Comparison of ENCODE assay signal across 8 cellular contexts in genomic region chr6:113857565-113858066, GRCh38. TPM values are rescaled to one million over a fixed set of nuclear protein-coding genes. Genes with fewer than 3 reads are reported as not detected.
DNase-seq lines count a peak whose midpoint lies in the region; ATAC-seq and TF ChIP-seq lines count a peak whose summit lies in the region.

No MANE protein-coding gene starts in this region.

- no peak for ATAC-seq in HG02970 (IDR thresholded peaks at IDR 0.05; ENCODE audit: low FRiP score, unreplicated experiment)

- peaks cover 44% of the 10 kb centered on the region for H3K27me3 ChIP-seq in CD8-positive, alpha-beta memory T cell (ENCODE audit: insufficient read depth, low read length, poor library complexity, severe bottlenecking)
- H3K27me3 ChIP-seq in breast epithelium = no peaks in the 10 kb centered on the region
- no peaks in the 10 kb centered on the region for H3K27me3 ChIP-seq in tibial nerve

- H3K27ac Mint-ChIP-seq in CD8-positive, alpha-beta memory T cell = peak overlapping the region in 2 of 8 donors; percentile 41 to 66

- no peaks in the 10 kb centered on the region for H3K36me3 ChIP-seq in CD8-positive, alpha-beta memory T cell (ENCODE audit: insufficient read depth, low read length)
- H3K36me3 ChIP-seq in breast epithelium (no peaks in the 10 kb centered on the region), tibial nerve (no peaks in the 10 kb centered on the region)

- peaks cover 41% of the 10 kb centered on the region in 2 donors for H3K27me3 Mint-ChIP-seq in CD8-positive, alpha-beta memory T cell

- intact Hi-C loops in breast epithelium (cut with DNase I; ENCODE audit: low total_unique reads) = no loop called here

- WGBS in tibial nerve, 2 donors = 0% methylated on average over 25 of the region's 25 CpGs

- peak overlapping the region in 1 of 7 donors; percentile 76 for H3K4me3 Mint-ChIP-seq in CD8-positive, alpha-beta memory T cell

- peaks cover 4 to 16% (median 12%) of the 10 kb centered on the region in 5 donors for H3K9me3 Mint-ChIP-seq in CD8-positive, alpha-beta memory T cell

- CTCF ChIA-PET in CD8-positive, alpha-beta memory T cell (lab: Charles Lee) = no interaction called here

- TF ChIP-seq EP300 in tibial nerve (IDR thresholded peaks at IDR 0.05) = no peak

- H3K27ac ChIP-seq in CD8-positive, alpha-beta memory T cell (ENCODE audit: low read depth, low read length) = no peak overlapping the region
- H3K27ac ChIP-seq in breast epithelium (peak overlapping the region; percentile 97 to 98), tibial nerve (peak overlapping the region; percentile 92 to 100 (median 96))

- POLR2A ChIA-PET in CD8-positive, alpha-beta memory T cell (lab: Charles Lee) = no interaction called here

- H3K9me3 ChIP-seq in CD8-positive, alpha-beta memory T cell (ENCODE audit: low read length) = no peaks in the 10 kb centered on the region
- H3K9me3 ChIP-seq in breast epithelium (no peaks in the 10 kb centered on the region), tibial nerve (no peaks in the 10 kb centered on the region)

- peaks cover 30% of the 10 kb centered on the region for H3K4me1 ChIP-seq in CD8-positive, alpha-beta memory T cell (ENCODE audit: insufficient read depth, low read length)
- H3K4me1 ChIP-seq in breast epithelium = no peaks in the 10 kb centered on the region
- peaks cover 0 to 25% (median 6%) of the 10 kb centered on the region in 4 donors for H3K4me1 ChIP-seq in tibial nerve

- H3K36me3 Mint-ChIP-seq in CD8-positive, alpha-beta memory T cell = no peaks in the 10 kb centered on the region

- TF ChIP-seq CTCF in breast epithelium (IDR thresholded peaks at IDR 0.05) (no peak), tibial nerve (IDR thresholded peaks at IDR 0.05) (no peak)

- TF ChIP-seq POLR2A in breast epithelium (IDR thresholded peaks at IDR 0.05) (no peak), tibial nerve (IDR thresholded peaks at IDR 0.05) (no peak)

- no peak for DNase-seq in CD8-positive, alpha-beta memory T cell
- DNase-seq in HuH-7.5 (ENCODE audit: low spot score) = peak; percentile 59
- no peak for DNase-seq in breast epithelium (ENCODE audit: low spot score in 2 of 2)
- DNase-seq in kidney glomerular epithelial cell (lab: John Stamatoyannopoulos, UW) = peak; percentile 57
- DNase-seq in tibial nerve (ENCODE audit: low spot score in 2 of 2) = peak in 1 of 2 donors; percentile 32
- DNase-seq in GDM1 (lab: John Stamatoyannopoulos, UW) = no peak
- no peak for DNase-seq in occipital lobe (lab: John Stamatoyannopoulos, UW)

- H3K4me3 ChIP-seq in CD8-positive, alpha-beta memory T cell (ENCODE audit: low read length) = peak overlapping the region; percentile 61
- peak overlapping the region; percentile 70 to 80 (median 70) for H3K4me3 ChIP-seq in breast epithelium
- peak overlapping the region; percentile 64 to 87 (median 72) for H3K4me3 ChIP-seq in tibial nerve

- peaks cover 5 to 15% (median 12%) of the 10 kb centered on the region in 3 donors for H3K4me1 Mint-ChIP-seq in CD8-positive, alpha-beta memory T cell

RNA-seq across cellular contexts. Expression of gene MARCKS, which starts 0.5 kb away (rescaled TPM):
- total RNA-seq in CD8-positive, alpha-beta memory T cell = 1 to 10 TPM in 1 of 2 experiments, under 1 TPM in 1; 0.96 to 1.1 TPM
- polyA plus RNA-seq in CD8-positive, alpha-beta memory T cell = not detected
- total RNA-seq in breast epithelium (10 to 100 TPM; 19.8 to 54.4 (median 50.8) TPM), tibial nerve (100 to 1,000 TPM; 103 to 182 (median 156) TPM), occipital lobe (337 TPM)

Comparison
In these comparisons a context has a peak if more than half of its experiments do, and no peak if none do; other contexts are left out.
1. DNase-seq: peak in HuH-7.5 (single experiment) and kidney glomerular epithelial cell (single experiment); none in CD8-positive, alpha-beta memory T cell (0 of 5), breast epithelium (0 of 2), GDM1 (single experiment) and occipital lobe (single experiment).
2. RNA of gene MARCKS, which starts 0.5 kb away (total RNA-seq): 337 TPM in occipital lobe (single experiment), 103 to 182 TPM in tibial nerve and 19.8 to 54.4 TPM in breast epithelium; 0.96 to 1.1 TPM in CD8-positive, alpha-beta memory T cell; every median in the first group is over 4 times any median in the second.
3. Peak in every context shown above with its lines, with median percentiles within 50 percentile points of each other: H3K4me3 ChIP-seq.